31 cellular contexts compared by ENCODE assay signal in the genomic region with DNA sequence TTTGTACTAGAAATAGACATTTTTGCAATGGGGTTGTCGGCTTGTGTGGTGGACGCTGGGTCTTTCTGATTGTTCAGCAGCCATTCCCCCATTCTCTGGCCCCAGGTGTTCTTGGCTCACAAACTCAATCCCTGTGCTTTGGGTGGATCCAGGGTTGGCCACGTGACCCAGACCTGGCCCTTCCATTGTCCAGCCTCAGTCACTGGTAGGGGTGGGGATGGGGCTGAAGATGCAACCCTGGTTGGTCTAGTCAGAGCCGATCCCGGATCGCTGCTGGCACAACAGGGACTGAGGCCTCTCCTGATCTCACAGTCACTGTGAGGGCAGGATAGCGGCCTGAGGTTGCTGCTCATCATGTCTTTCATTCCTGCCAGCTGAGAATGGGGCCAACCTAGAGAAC.
"Had no signal": no experiment of that assay in that cellular context is flagged by ENCODE, and none has a peak within 500 bp of the region (broad histone marks: within the 10 kb centered on the region; RNA-seq: fewer than 3 reads in every experiment).

No MANE protein-coding gene starts in this region.

- H3K36me3 ChIP-seq: adrenal gland, esophagus muscularis mucosa, gastrocnemius medialis had no signal

- H3K27ac ChIP-seq: adrenal gland, body of pancreas, esophagus muscularis mucosa, foreskin keratinocyte, gastrocnemius medialis had no signal

- FAIRE-seq: colon had no signal

- H3K4me1 ChIP-seq: adrenal gland, body of pancreas, esophagus muscularis mucosa, foreskin keratinocyte, gastrocnemius medialis had no signal

- DNase-seq: activated CD4-positive, alpha-beta memory T cell treated with anti-CD3 and anti-CD28 coated beads for 36 hours; activated CD4-positive, alpha-beta T cell treated with anti-CD3 and anti-CD28 coated beads for 36 hours; activated CD4-positive, alpha-beta T cell treated with anti-CD3 and anti-CD28 coated beads, Interleukin-2, amount 10 ng/mL, durations not matched to agents 24 days and 14 days; activated CD4-positive, CD25-positive, alpha-beta regulatory T cell; activated CD4-positive, CD25-positive, alpha-beta regulatory T cell treated with anti-CD3 and anti-CD28 coated beads, Interleukin-2, amount 50 U/mL, for 72 hours; activated CD8-positive, alpha-beta memory T cell treated with anti-CD3 and anti-CD28 coated beads, Interleukin-2, amount 10 ng/mL, durations not matched to agents 7 days and 5 days; activated CD8-positive, alpha-beta memory T cell treated with anti-CD3 and anti-CD28 coated beads, Interleukin-2, amount 50 U/mL, for 4 hours; activated CD8-positive, alpha-beta T cell treated with anti-CD3 and anti-CD28 coated beads, Interleukin-2, amount 10 ng/mL, durations not matched to agents 7 days and 5 days; activated effector memory CD4-positive, alpha-beta T cell treated with anti-CD3 and anti-CD28 coated beads, Interleukin-2, amount 50 U/mL, for 16 hours; activated naive CD4-positive, alpha-beta T cell treated with anti-CD3 and anti-CD28 coated beads for 36 hours; activated naive CD8-positive, alpha-beta T cell treated with anti-CD3 and anti-CD28 coated beads for 36 hours; activated naive CD8-positive, alpha-beta T cell treated with anti-CD3 and anti-CD28 coated beads, Interleukin-2, amount 50 U/mL, for 24 hours; activated T-cell treated with anti-CD3 and anti-CD28 coated beads, Interleukin-2, amount 50 U/mL, for 1 hour; activated T-cell treated with anti-CD3 and anti-CD28 coated beads, Interleukin-2, amount 50 U/mL, for 48 hours; adrenal gland; amygdala; aorta; body of pancreas; caudate nucleus; cortex of kidney; dermis blood vessel endothelial cell; effector CD4-positive, alpha-beta T cell; effector memory CD8-positive, alpha-beta T cell; erythroblast; foreskin keratinocyte; gastrocnemius medialis; T-helper 1 cell; T-helper 17 cell; T1000 had no signal

- H3K27me3 ChIP-seq: adrenal gland, body of pancreas, esophagus muscularis mucosa had no signal

- H3K9me3 ChIP-seq: adrenal gland, body of pancreas, esophagus muscularis mucosa, gastrocnemius medialis had no signal

- H3K4me3 ChIP-seq: adrenal gland, body of pancreas, esophagus muscularis mucosa, gastrocnemius medialis had no signal

- ATAC-seq: activated CD4-positive, alpha-beta T cell treated with anti-CD3 and anti-CD28 coated beads for 36 hours; activated CD8-positive, alpha-beta memory T cell treated with anti-CD3 and anti-CD28 coated beads, Interleukin-2, amount 10 ng/mL, durations not matched to agents 7 days and 5 days; activated CD8-positive, alpha-beta T cell treated with anti-CD3 and anti-CD28 coated beads, Interleukin-2, amount 10 ng/mL, durations not matched to agents 7 days and 5 days; activated naive CD8-positive, alpha-beta T cell treated with anti-CD3 and anti-CD28 coated beads, Interleukin-2, amount 50 U/mL, for 24 hours; body of pancreas; effector memory CD8-positive, alpha-beta T cell; foreskin keratinocyte; gastrocnemius medialis; T-helper 17 cell had no signal
